Comparison of ENCODE assay signal across 1 cellular context in the genomic region with DNA sequence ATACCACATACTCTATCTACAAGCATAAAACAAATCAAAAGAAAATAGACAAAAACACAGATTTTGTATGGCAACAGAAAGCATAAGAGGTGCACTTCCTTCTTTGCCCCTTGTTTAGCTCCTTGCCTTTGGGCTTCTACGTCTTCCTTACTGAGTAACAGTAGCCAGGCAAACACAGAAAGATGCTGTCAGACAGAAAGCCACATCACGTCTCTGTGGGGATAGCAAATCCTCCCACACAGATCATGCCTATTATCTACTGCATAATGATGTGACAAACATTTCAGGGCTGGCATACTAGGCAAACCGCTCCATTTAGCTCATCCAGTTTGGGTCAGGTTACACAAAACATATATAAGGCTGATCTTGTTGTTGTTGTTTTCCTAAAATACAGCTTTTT.
TF ChIP-seq lines count a peak whose summit lies in the region.

No MANE protein-coding gene starts in this region.

TF ChIP-seq in GM23338, 12 proteins besides CTCF, POLR2A, EP300 and RAD21 (continued from another document):
- no peak for TF ChIP-seq REST (IDR thresholded peaks at IDR 0.05; ENCODE audit: unreplicated experiment)
- no peak for TF ChIP-seq STAT1 (IDR thresholded peaks at IDR 0.05; ENCODE audit: unreplicated experiment)
- no peak for TF ChIP-seq POLR2AphosphoS5 (IDR thresholded peaks at IDR 0.05; ENCODE audit: low read depth)
- no peak for TF ChIP-seq NANOG (IDR thresholded peaks at IDR 0.05; ENCODE audit: borderline replicate concordance)
- no peak for TF ChIP-seq ZNF331 (CRISPR knock-in tag; IDR thresholded peaks at IDR 0.05; ENCODE audit: low read depth)
- no peak for TF ChIP-seq EZH2 (IDR thresholded peaks at IDR 0.05; ENCODE audit: low read depth, unreplicated experiment)
- TF ChIP-seq, protein P1, sequence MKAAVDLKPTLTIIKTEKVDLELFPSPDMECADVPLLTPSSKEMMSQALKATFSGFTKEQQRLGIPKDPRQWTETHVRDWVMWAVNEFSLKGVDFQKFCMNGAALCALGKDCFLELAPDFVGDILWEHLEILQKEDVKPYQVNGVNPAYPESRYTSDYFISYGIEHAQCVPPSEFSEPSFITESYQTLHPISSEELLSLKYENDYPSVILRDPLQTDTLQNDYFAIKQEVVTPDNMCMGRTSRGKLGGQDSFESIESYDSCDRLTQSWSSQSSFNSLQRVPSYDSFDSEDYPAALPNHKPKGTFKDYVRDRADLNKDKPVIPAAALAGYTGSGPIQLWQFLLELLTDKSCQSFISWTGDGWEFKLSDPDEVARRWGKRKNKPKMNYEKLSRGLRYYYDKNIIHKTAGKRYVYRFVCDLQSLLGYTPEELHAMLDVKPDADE (IDR thresholded peaks at IDR 0.05) = no peak
- no peak for TF ChIP-seq EZH2phosphoT487 (IDR thresholded peaks at IDR 0.05; ENCODE audit: unreplicated experiment)
- TF ChIP-seq CREB1 (CRISPR knock-in tag; IDR thresholded peaks at IDR 0.05; ENCODE audit: low read depth) = no peak
